ENCODE assay signal across 28 cellular contexts in the genomic region with DNA sequence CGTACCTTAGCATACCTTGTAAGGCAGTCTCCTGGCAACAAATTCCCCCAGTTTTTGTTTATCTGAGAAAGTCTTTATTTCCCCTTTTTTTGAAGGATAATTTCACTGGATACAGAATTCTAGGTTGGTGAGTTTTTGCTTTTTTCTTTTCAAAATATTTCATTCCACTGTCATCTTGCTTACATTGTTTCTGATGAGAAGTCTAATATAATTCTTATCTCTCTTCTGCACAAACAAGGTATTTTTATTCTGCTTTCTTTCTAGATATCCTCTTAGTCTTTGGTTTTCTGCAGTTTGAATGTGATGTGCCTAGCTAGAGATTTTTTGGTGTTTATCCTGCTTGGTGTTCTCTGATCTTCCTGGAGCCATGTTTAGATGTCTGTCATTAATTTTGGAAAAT.
"Had no signal": no experiment of that assay in that cellular context is flagged by ENCODE, and none has a peak within 500 bp of the region (broad histone marks: within the 10 kb centered on the region; RNA-seq: fewer than 3 reads in every experiment).

No MANE protein-coding gene starts in this region.

- H3K4me3 ChIP-seq: colonic mucosa, esophagus squamous epithelium, gastrocnemius medialis, heart right ventricle, left lung, lower lobe of right lung, mucosa of descending colon had no signal

- H3K36me3 ChIP-seq: colonic mucosa, esophagus squamous epithelium, gastrocnemius medialis, heart right ventricle, left lung, lower lobe of right lung had no signal

- H3K27ac Mint-ChIP-seq: dendritic cell treated with granulocyte-macrophage colony-stimulating factor and Interleukin-4, amounts not matched to agents 40 ng/mL and 50 ng/mL, for 4 days; effector memory CD8-positive, alpha-beta T cell; endodermal cell; mesothelial cell of epicardium; naive thymus-derived CD4-positive, alpha-beta T cell had no signal

- DNase-seq: colonic mucosa; cortex of kidney; effector CD8-positive, alpha-beta T cell; effector memory CD8-positive, alpha-beta T cell; endodermal cell; erythroblast; esophagus squamous epithelium; foreskin fibroblast; foreskin melanocyte; gastrocnemius medialis; glutamatergic neuron; head of caudate nucleus; heart right ventricle; hippocampal formation; left cardiac atrium; left lung; left ventricle myocardium superior; lower lobe of right lung; mesenchymal stem cell; mucosa of descending colon; naive thymus-derived CD4-positive, alpha-beta T cell had no signal

- H3K27ac ChIP-seq: colonic mucosa, epithelial cell of prostate, esophagus squamous epithelium, gastrocnemius medialis, heart right ventricle, left lung, lower lobe of right lung had no signal

- H3K27me3 Mint-ChIP-seq: effector memory CD8-positive, alpha-beta T cell had no signal

- H3K4me1 ChIP-seq: colonic mucosa, esophagus squamous epithelium, gastrocnemius medialis, heart right ventricle, left lung, lower lobe of right lung had no signal

- H3K4me1 Mint-ChIP-seq: mesothelial cell of epicardium had no signal

- H3K9me3 ChIP-seq: colonic mucosa, gastrocnemius medialis, left lung, lower lobe of right lung, mucosa of descending colon had no signal

- H3K27me3 ChIP-seq: colonic mucosa, gastrocnemius medialis, heart right ventricle, left lung had no signal

- H3K9me3 Mint-ChIP-seq: effector memory CD8-positive, alpha-beta T cell had no signal

- FAIRE-seq: endometrium, islet of Langerhans, keratinocyte had no signal

- H3K4me3 Mint-ChIP-seq: dendritic cell treated with granulocyte-macrophage colony-stimulating factor and Interleukin-4, amounts not matched to agents 40 ng/mL and 50 ng/mL, for 4 days; effector memory CD8-positive, alpha-beta T cell; endodermal cell; mesothelial cell of epicardium; naive thymus-derived CD4-positive, alpha-beta T cell had no signal

- ATAC-seq: effector memory CD8-positive, alpha-beta T cell; esophagus mucosa; gastrocnemius medialis; heart right ventricle; left cardiac atrium; left lung; left ventricle myocardium superior; lower lobe of right lung; mucosa of descending colon; naive thymus-derived CD4-positive, alpha-beta T cell had no signal
